1 cellular context compared by ENCODE assay signal in genomic region chr18:24104486-24104885, GRCh38.
TF ChIP-seq lines count a peak whose summit lies in the region.

No MANE protein-coding gene starts in this region.

TF ChIP-seq in GM23338, 12 proteins besides CTCF, POLR2A, EP300 and RAD21 (continued from another document):
- TF ChIP-seq ZNF462 (CRISPR knock-in tag; IDR thresholded peaks at IDR 0.05) (no peak), CREB1 (CRISPR knock-in tag; IDR thresholded peaks at IDR 0.05; ENCODE audit: low read depth) (no peak), EZH2phosphoT487 (IDR thresholded peaks at IDR 0.05; ENCODE audit: unreplicated experiment) (no peak), POLR2AphosphoS5 (IDR thresholded peaks at IDR 0.05; ENCODE audit: low read depth) (no peak), ETS1 (IDR thresholded peaks at IDR 0.05) (no peak), ZNF331 (CRISPR knock-in tag; IDR thresholded peaks at IDR 0.05; ENCODE audit: low read depth) (no peak), REST (IDR thresholded peaks at IDR 0.05; ENCODE audit: unreplicated experiment) (no peak), EZH2 (IDR thresholded peaks at IDR 0.05; ENCODE audit: low read depth, unreplicated experiment) (no peak)
TF ChIP-seq in GM23338: peak in this region for 0.
